In the genomic region with DNA sequence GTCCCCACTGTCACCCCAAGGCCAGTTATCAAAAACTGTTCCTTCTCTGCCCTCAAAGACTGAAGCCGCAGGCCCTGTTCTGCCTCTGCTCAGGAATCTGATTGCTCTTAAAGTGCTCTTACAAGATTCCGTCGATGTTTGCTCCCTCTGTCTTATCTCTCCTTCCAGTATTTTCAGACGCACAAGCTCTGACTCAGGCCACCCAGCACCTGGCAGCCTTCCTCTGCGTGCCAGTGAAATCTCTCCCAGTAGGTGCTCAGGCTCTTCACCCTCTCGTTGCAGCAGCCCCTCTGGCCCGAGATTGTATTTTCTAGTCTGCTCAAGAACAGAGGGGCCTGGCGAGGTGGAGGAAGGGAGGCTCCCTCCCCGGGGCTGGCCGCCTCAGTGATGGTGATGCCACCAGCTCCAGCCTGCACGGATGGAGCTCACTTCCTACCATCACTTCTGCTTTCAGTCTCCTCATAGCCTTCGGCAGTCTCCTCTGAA, we compare ENCODE assay signal across 10 cellular contexts.
DNase-seq lines count a peak whose midpoint lies in the region; ATAC-seq and TF ChIP-seq lines count a peak whose summit lies in the region.
"Had no signal": no experiment of that assay in that cellular context is flagged by ENCODE, and none has a peak within 500 bp of the region (broad histone marks: within the 10 kb centered on the region; RNA-seq: fewer than 3 reads in every experiment).

No MANE protein-coding gene starts in this region.

- no peak overlapping the region for H3K4me3 ChIP-seq in esophagus squamous epithelium

- TF ChIP-seq CTCF in esophagus squamous epithelium (IDR thresholded peaks at IDR 0.05) = no peak

- no peak overlapping the region for H3K4me3 Mint-ChIP-seq in stimulated activated naive CD8-positive, alpha-beta T cell treated with anti-CD3 and anti-CD28 coated beads, Interleukin-15, Interleukin-2, amounts not matched to agents 100 ng/mL and 50 ng/mL, for 24 hours

- TF ChIP-seq POLR2A in erythroblast (IDR thresholded peaks at IDR 0.05; ENCODE audit: low read length) (no peak), esophagus squamous epithelium (IDR thresholded peaks at IDR 0.05) (no peak)

- no peak for ATAC-seq in stimulated activated naive CD8-positive, alpha-beta T cell treated with anti-CD3 and anti-CD28 coated beads, Interleukin-15, Interleukin-2, amounts not matched to agents 100 U/mL and 50 U/mL, for 24 hours
- ATAC-seq in HG02642 (IDR thresholded peaks at IDR 0.05; ENCODE audit: poor library complexity, unreplicated experiment) = no peak

- peaks cover 46% of the 10 kb centered on the region for H3K4me1 Mint-ChIP-seq in stimulated activated naive CD8-positive, alpha-beta T cell treated with anti-CD3 and anti-CD28 coated beads, Interleukin-15, Interleukin-2, amounts not matched to agents 100 ng/mL and 50 ng/mL, for 24 hours (ENCODE audit: low read depth)

- H3K36me3 ChIP-seq in esophagus squamous epithelium = peaks cover 0 to 10% (median 0%) of the 10 kb centered on the region in 3 donors

- no peak for DNase-seq in stimulated activated naive CD8-positive, alpha-beta T cell treated with anti-CD3 and anti-CD28 coated beads, Interleukin-15, Interleukin-2, amounts not matched to agents 100 U/mL and 50 U/mL, for 24 hours
- peak; percentile 52 for DNase-seq in activated CD8-positive, alpha-beta memory T cell treated with anti-CD3 and anti-CD28 coated beads, Interleukin-2, amount 50 U/mL, for 48 hours
- DNase-seq in islet precursor cell (peak; percentile 86), erythroblast (lab: John Stamatoyannopoulos, UW) (no peak), NCI-H128 (lab: John Stamatoyannopoulos, UW; ENCODE audit: unreplicated experiment) (no peak), esophagus squamous epithelium (lab: John Stamatoyannopoulos, UW) (no peak)
- DNase-seq: C1 segment of cervical spinal cord; central memory CD4-positive, alpha-beta T cell had no signal

- intact Hi-C loops in esophagus squamous epithelium (cut with DNase I) = no loop called here

- no peaks in the 10 kb centered on the region for H3K27me3 ChIP-seq in esophagus squamous epithelium

- H3K9me3 Mint-ChIP-seq in stimulated activated naive CD8-positive, alpha-beta T cell treated with anti-CD3 and anti-CD28 coated beads, Interleukin-15, Interleukin-2, amounts not matched to agents 100 ng/mL and 50 ng/mL, for 24 hours = no peaks in the 10 kb centered on the region

- H3K4me1 ChIP-seq in esophagus squamous epithelium = peaks cover 0 to 21% (median 17%) of the 10 kb centered on the region in 3 donors

- 74 to 76% methylated on average over 9 to 12 of the region's 12 CpGs for WGBS in esophagus squamous epithelium, 2 donors

- peaks cover 45% of the 10 kb centered on the region for H3K36me3 Mint-ChIP-seq in stimulated activated naive CD8-positive, alpha-beta T cell treated with anti-CD3 and anti-CD28 coated beads, Interleukin-15, Interleukin-2, amounts not matched to agents 100 ng/mL and 50 ng/mL, for 24 hours (ENCODE audit: low read depth)

- no peaks in the 10 kb centered on the region for H3K9me3 ChIP-seq in esophagus squamous epithelium

- H3K27ac ChIP-seq in esophagus squamous epithelium = no peak overlapping the region

- no peaks in the 10 kb centered on the region for H3K27me3 Mint-ChIP-seq in stimulated activated naive CD8-positive, alpha-beta T cell treated with anti-CD3 and anti-CD28 coated beads, Interleukin-15, Interleukin-2, amounts not matched to agents 100 ng/mL and 50 ng/mL, for 24 hours

- peak overlapping the region; percentile 69 for H3K27ac Mint-ChIP-seq in stimulated activated naive CD8-positive, alpha-beta T cell treated with anti-CD3 and anti-CD28 coated beads, Interleukin-15, Interleukin-2, amounts not matched to agents 100 ng/mL and 50 ng/mL, for 24 hours

Comparison
In these comparisons a context has a peak if more than half of its experiments do, and no peak if none do; other contexts are left out.
1. DNase-seq: peak in activated CD8-positive, alpha-beta memory T cell treated with anti-CD3 and anti-CD28 coated beads, Interleukin-2, amount 50 U/mL, for 48 hours (single experiment) and islet precursor cell (single experiment); none in stimulated activated naive CD8-positive, alpha-beta T cell treated with anti-CD3 and anti-CD28 coated beads, Interleukin-15, Interleukin-2, amounts not matched to agents 100 U/mL and 50 U/mL, for 24 hours (single experiment), erythroblast (0 of 2), NCI-H128 (single experiment) and esophagus squamous epithelium (single experiment).